8 cellular contexts compared by ENCODE assay signal in genomic region chr19:18594824-18595373, GRCh38. TPM values are rescaled to one million over a fixed set of nuclear protein-coding genes. Genes with fewer than 3 reads are reported as not detected.
DNase-seq lines count a peak whose midpoint lies in the region; ATAC-seq and TF ChIP-seq lines count a peak whose summit lies in the region.

No MANE protein-coding gene starts in this region.

- no peak for TF ChIP-seq EP300 in neural cell (conservative IDR thresholded peaks at IDR 0.05; ENCODE audit: poor library complexity, severe bottlenecking)

- TF ChIP-seq RAD21 in neural cell (conservative IDR thresholded peaks at IDR 0.05): no peak

- H3K9me3 Mint-ChIP-seq in CD14-positive monocyte: peaks cover 0 to 9% (median 1%) of the 10 kb centered on the region in 7 donors

- peaks cover 15 to 21% of the 10 kb centered on the region in 2 donors for H3K36me3 Mint-ChIP-seq in CD14-positive monocyte

- ATAC-seq in HG02763 (IDR thresholded peaks at IDR 0.05; ENCODE audit: unreplicated experiment): no peak

- DNase-seq in CD14-positive monocyte (ENCODE audit: low spot score) (no peak), superior temporal gyrus (ENCODE audit: extremely low spot score) (no peak), iPS-NIHi7 (ENCODE audit: extremely low spot score) (no peak), DMS53 (lab: John Stamatoyannopoulos, UW) (no peak)

- H3K9me3 ChIP-seq in HUES64 (ENCODE audit: insufficient read depth, low read depth, low read length): no peaks in the 10 kb centered on the region
- no peaks in the 10 kb centered on the region for H3K9me3 ChIP-seq in duodenal mucosa (ENCODE audit: control insufficient read depth in 1 of 2, low read length in 2 of 2)
- no peaks in the 10 kb centered on the region for H3K9me3 ChIP-seq in neural cell (ENCODE audit: low read length)

- intact Hi-C loops in CD14-positive monocyte (cut with micrococcal nuclease): no loop called here

- no peaks in the 10 kb centered on the region for H3K79me2 ChIP-seq in neural cell (replicated peaks; ENCODE audit: insufficient read depth, low read length)

- H3K27me3 Mint-ChIP-seq in CD14-positive monocyte (ENCODE audit: low read depth in 3 of 3): peaks cover 31 to 59% (median 47%) of the 10 kb centered on the region in 3 donors

- H4K20me1 ChIP-seq in neural cell (ENCODE audit: insufficient read depth): no peaks in the 10 kb centered on the region

- peak overlapping the region; percentile 73 for H3K4me2 ChIP-seq in neural cell (ENCODE audit: low read length)

- H3K27ac Mint-ChIP-seq in CD14-positive monocyte: peak overlapping the region in 1 of 7 donors; percentile 23

- H3F3A ChIP-seq in neural cell (ENCODE audit: insufficient read depth, low read length, poor library complexity, severe bottlenecking): no peaks in the 10 kb centered on the region

- peaks cover 27% of the 10 kb centered on the region for H3K4me1 Mint-ChIP-seq in CD14-positive monocyte

- peaks cover 12% of the 10 kb centered on the region for H3K27me3 ChIP-seq in HUES64 (ENCODE audit: insufficient read depth, low read length)
- peaks cover 31 to 36% of the 10 kb centered on the region in 2 donors for H3K27me3 ChIP-seq in duodenal mucosa (ENCODE audit: control insufficient read depth in 1 of 2, insufficient read depth in 2 of 2, low read length in 2 of 2)
- H3K27me3 ChIP-seq in neural cell (ENCODE audit: insufficient read depth, low read depth, low read length): no peaks in the 10 kb centered on the region

- H3K4me3 Mint-ChIP-seq in CD14-positive monocyte: peak overlapping the region; percentile 31 to 91

- WGBS in HUES64: 34% methylated on average over 26 of the region's 26 CpGs

- H3K27ac ChIP-seq in HUES64 (ENCODE audit: low read depth, low read length) (no peak overlapping the region; the same call in 1 of the 2 replicates), duodenal mucosa (ENCODE audit: low read depth, low read length) (no peak overlapping the region), neural cell (ENCODE audit: low read length) (no peak overlapping the region)

- peak overlapping the region; percentile 42 for H3K4me3 ChIP-seq in HUES64 (ENCODE audit: low read length)
- peak overlapping the region; percentile 17 to 49 for H3K4me3 ChIP-seq in duodenal mucosa (ENCODE audit: low read depth in 1 of 2, low read length in 2 of 2)
- H3K4me3 ChIP-seq in neural cell (ENCODE audit: low read length): peak overlapping the region; percentile 65

- TF ChIP-seq CTCF in CD14-positive monocyte (IDR thresholded peaks at IDR 0.05): no peak
- TF ChIP-seq CTCF in neural cell (IDR thresholded peaks at IDR 0.05; ENCODE audit: poor library complexity, severe bottlenecking): no peak

- H3K9ac ChIP-seq in HUES64 (ENCODE audit: low read depth, low read length): 0 out of 2 replicates have a peak overlapping the region, but pooled peaks have one; percentile 59
- no peak overlapping the region for H3K9ac ChIP-seq in duodenal mucosa (ENCODE audit: low read depth in 1 of 2, low read length in 2 of 2)
- H3K9ac ChIP-seq in neural cell (ENCODE audit: low read length): peak overlapping the region; percentile 60

- H3K4me1 ChIP-seq in HUES64 (ENCODE audit: insufficient read depth, low read length): peaks cover 14% of the 10 kb centered on the region
- H3K4me1 ChIP-seq in duodenal mucosa (ENCODE audit: control insufficient read depth in 1 of 2, insufficient read depth in 2 of 2, low read length in 2 of 2): peaks cover 9 to 21% of the 10 kb centered on the region in 2 donors

- H2AFZ ChIP-seq in neural cell (ENCODE audit: low read depth, low read length): peak overlapping the region; percentile 51

- H3K36me3 ChIP-seq in HUES64 (ENCODE audit: insufficient read depth, low read length): peaks cover 4% of the 10 kb centered on the region; the same call in 1 of the 2 replicates
- peaks cover 3 to 9% of the 10 kb centered on the region in 2 donors for H3K36me3 ChIP-seq in duodenal mucosa (ENCODE audit: control insufficient read depth in 1 of 2, insufficient read depth in 2 of 2, low read length in 2 of 2)
- no peaks in the 10 kb centered on the region for H3K36me3 ChIP-seq in neural cell (ENCODE audit: insufficient read depth, low read length)

- H3K9me2 ChIP-seq in neural cell (ENCODE audit: insufficient read depth, low read length): no peaks in the 10 kb centered on the region

TF ChIP-seq in neural cell, 6 proteins besides CTCF, POLR2A, EP300 and RAD21:
- TF ChIP-seq REST (IDR thresholded peaks at IDR 0.05; ENCODE audit: borderline replicate concordance) (no peak), SMC3 (conservative IDR thresholded peaks at IDR 0.05; ENCODE audit: poor library complexity) (no peak), MXI1 (conservative IDR thresholded peaks at IDR 0.05; ENCODE audit: poor library complexity, severe bottlenecking) (no peak), POLR2AphosphoS5 (IDR thresholded peaks at IDR 0.05) (no peak)

RNA-seq across cellular contexts. Expression of gene REX1BD, which starts 6.3 kb away (rescaled TPM):
- 100 to 1,000 TPM in 1 of 2 donors, 10 to 100 TPM in 1; 83.7 to 122 TPM for polyA plus RNA-seq in CD14-positive monocyte
- polyA plus RNA-seq in HUES64 (2013, experiment 1 of 2): 52.1 TPM
- polyA plus RNA-seq in HUES64 (2013, experiment 2 of 2): 45.2 TPM
- 214 and 277 TPM in 2 replicates for polyA plus RNA-seq in neural cell
- polyA minus RNA-seq in neural cell: 21.4 and 24.6 TPM in 2 replicates

RNA-seq across cellular contexts. Expression of gene CRLF1, which starts 11.7 kb away (rescaled TPM):
- polyA plus RNA-seq in CD14-positive monocyte (under 1 TPM in 1 of 2 donors, not detected in 1; 0.19 TPM), neural cell (3.3 and 14.2 TPM in 2 replicates)
- polyA plus RNA-seq in HUES64 (2013, experiment 1 of 2): 4.2 TPM
- 8.9 TPM for polyA plus RNA-seq in HUES64 (2013, experiment 2 of 2)
- not detected in 2 replicates for polyA minus RNA-seq in neural cell

RNA-seq across cellular contexts. Expression of gene TMEM59L, which starts 17.8 kb away (rescaled TPM):
- polyA plus RNA-seq in CD14-positive monocyte: not detected
- 3.7 TPM for polyA plus RNA-seq in HUES64 (2013, experiment 1 of 2)
- 4.8 TPM for polyA plus RNA-seq in HUES64 (2013, experiment 2 of 2)
- 138 and 173 TPM in 2 replicates for polyA plus RNA-seq in neural cell
- 39.4 and 42.1 TPM in 2 replicates for polyA minus RNA-seq in neural cell

RNA-seq across cellular contexts. Expression of gene UBA52, which starts 23.2 kb away (rescaled TPM):
- polyA plus RNA-seq in CD14-positive monocyte (100 to 1,000 TPM; 832 to 896 TPM), neural cell (709 and 765 TPM in 2 replicates)
- polyA plus RNA-seq in HUES64 (2013, experiment 1 of 2): 1,216 TPM
- 1,283 TPM for polyA plus RNA-seq in HUES64 (2013, experiment 2 of 2)
- 234 and 279 TPM in 2 replicates for polyA minus RNA-seq in neural cell

RNA-seq across cellular contexts. Expression of gene KXD1, which starts 37.2 kb away (rescaled TPM):
- polyA plus RNA-seq in CD14-positive monocyte: 10 to 100 TPM; 74.4 to 87.9 TPM
- polyA plus RNA-seq in HUES64 (2013, experiment 1 of 2): 104 TPM
- 118 TPM for polyA plus RNA-seq in HUES64 (2013, experiment 2 of 2)
- polyA plus RNA-seq in neural cell: 55.8 and 78.1 TPM in 2 replicates
- polyA minus RNA-seq in neural cell: 28.5 and 31.5 TPM in 2 replicates

Comparison
In these comparisons a context has a peak if more than half of its experiments do, and no peak if none do; other contexts are left out.
1. H3K9ac ChIP-seq: peak in HUES64 (single experiment) and neural cell (single experiment); none in duodenal mucosa (0 of 2).
2. RNA of gene TMEM59L, which starts 17.8 kb away (polyA plus RNA-seq): 138 to 173 TPM in neural cell; not detected in CD14-positive monocyte; every median in the first group is over 100 times any median in the second.
3. Peak in every context shown above with its lines, with median percentiles within 50 percentile points of each other: H3K4me3 ChIP-seq.